8 cellular contexts compared by ENCODE assay signal in the genomic region with DNA sequence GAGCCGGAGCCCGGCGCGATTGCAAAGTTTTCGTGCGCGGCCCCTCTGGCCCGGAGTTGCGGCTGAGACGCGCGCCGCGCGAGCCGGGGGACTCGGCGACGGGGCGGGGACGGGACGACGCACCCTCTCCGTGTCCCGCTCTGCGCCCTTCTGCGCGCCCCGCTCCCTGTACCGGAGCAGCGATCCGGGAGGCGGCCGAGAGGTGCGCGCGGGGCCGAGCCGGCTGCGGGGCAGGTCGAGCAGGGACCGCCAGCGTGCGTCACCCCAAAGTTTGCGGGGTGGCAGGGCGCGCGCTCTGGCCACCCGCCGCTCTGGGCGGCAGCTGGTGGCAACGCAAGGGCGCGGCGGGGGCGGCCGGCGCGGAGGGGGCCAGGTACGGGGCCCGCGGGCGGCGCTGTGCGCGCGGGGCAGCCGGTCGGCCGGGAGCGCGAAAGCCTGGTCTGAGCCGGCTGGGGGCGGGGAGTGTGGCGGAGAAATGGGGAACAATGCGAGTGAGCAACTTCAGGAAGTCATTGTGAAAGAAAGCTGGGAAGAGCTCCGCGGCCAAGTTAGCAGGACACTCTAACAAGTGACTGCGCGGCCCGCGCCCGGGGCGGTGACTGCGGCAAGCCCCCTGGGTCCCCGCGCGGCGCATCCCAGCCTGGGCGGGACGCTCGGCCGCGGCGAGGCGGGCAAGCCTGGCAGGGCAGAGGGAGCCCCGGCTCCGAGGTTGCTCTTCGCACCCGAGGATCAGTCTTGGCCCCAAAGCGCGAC. TPM values are rescaled to one million over a fixed set of nuclear protein-coding genes. Genes with fewer than 3 reads are reported as not detected.
A peak's percentile ranks its signal among the peaks of the same experiment; 100 is the strongest.
DNase-seq lines count a peak whose midpoint lies in the region; ATAC-seq and TF ChIP-seq lines count a peak whose summit lies in the region.

A gene (plus strand): TSS at position 559 of the 753 bp plus-strand sequence. CDS start 14,346 bp downstream, outside the sequence.

- no peaks in the 10 kb centered on the region for H3K36me3 ChIP-seq in GM06990 (ENCODE audit: control insufficient read depth, insufficient read depth, low read length)
- H3K36me3 ChIP-seq in neutrophil, result no peaks in the 10 kb centered on the region

- DNase-seq in GM06990 (ENCODE audit: extremely low read depth, insufficient read length) (peak; percentile 77), MV-4-11 (lab: John Stamatoyannopoulos, UW) (peak; percentile 89), activated T-cell treated with anti-CD3 and anti-CD28 coated beads for 24 hours (ENCODE audit: low read depth) (peak; percentile 71), foreskin keratinocyte (no peak), SHP77 treated with DMSO at 0.1 percent for 48 hours (lab: John Stamatoyannopoulos, UW) (no peak), H4 (ENCODE audit: low spot score) (no peak)

- no peak within 1 kb of the TSS for H3K27ac ChIP-seq in foreskin keratinocyte
- H3K27ac ChIP-seq in neutrophil, result peak within 1 kb of the TSS; percentile 94

- peak within 1 kb of the TSS; percentile 85 for H3K4me3 ChIP-seq in GM06990 (replicated peaks; ENCODE audit: low read depth, low read length)
- H3K4me3 ChIP-seq in neutrophil (ENCODE audit: low read depth in 1 of 2, low read length in 1 of 2), result peak within 1 kb of the TSS; percentile 79 to 82

- H3K9me3 ChIP-seq in neutrophil, result no peaks in the 10 kb centered on the region

- H3K27me3 ChIP-seq in GM06990 (replicated peaks; ENCODE audit: control insufficient read depth, insufficient read depth, low read length), result no peaks in the 10 kb centered on the region
- H3K27me3 ChIP-seq in foreskin keratinocyte, result peaks cover 84% of the 10 kb centered on the region
- no peaks in the 10 kb centered on the region for H3K27me3 ChIP-seq in neutrophil

- TF ChIP-seq CTCF in GM06990 (IDR thresholded peaks at IDR 0.05; ENCODE audit: insufficient read depth, low read length, poor library complexity, severe bottlenecking) (no peak), foreskin keratinocyte (conservative IDR thresholded peaks at IDR 0.05) (no peak), neutrophil (IDR thresholded peaks at IDR 0.05) (no peak)

- H3K4me1 ChIP-seq in foreskin keratinocyte (no peaks in the 10 kb centered on the region), neutrophil (ENCODE audit: control insufficient read depth in 1 of 2, insufficient read depth in 1 of 2, low read depth in 1 of 2, low read length in 1 of 2) (peaks cover 39 to 43% of the 10 kb centered on the region in 2 experiments)

- ATAC-seq in GM21737 (IDR thresholded peaks at IDR 0.05; ENCODE audit: unreplicated experiment) (peak; percentile 31), foreskin keratinocyte (peak; percentile 43)

RNA-seq across cellular contexts. Expression of the gene that starts here (rescaled TPM):
- not detected in 2 replicates for total RNA-seq in foreskin keratinocyte
- polyA plus RNA-seq in foreskin keratinocyte, result not detected in 2 replicates
- 0.06 and 1.2 TPM in 2 replicates for total RNA-seq in H4 (2014; rRNA removed; shearing (Covaris generic))

Comparison
In these comparisons a context has a peak if more than half of its experiments do, and no peak if none do; other contexts are left out.
1. Peak in ATAC-seq in foreskin keratinocyte; RNA of the gene not detected or under 1 TPM.
2. DNase-seq: peak in GM06990 (single experiment), MV-4-11 (single experiment) and activated T-cell treated with anti-CD3 and anti-CD28 coated beads for 24 hours (single experiment); none in foreskin keratinocyte (0 of 2), SHP77 treated with DMSO at 0.1 percent for 48 hours (single experiment) and H4 (single experiment).